Comparison of ENCODE assay signal across 9 cellular contexts in genomic region chrX:33434256-33435092, GRCh38.
DNase-seq lines count a peak whose midpoint lies in the region; ATAC-seq and TF ChIP-seq lines count a peak whose summit lies in the region.
"Had no signal": no experiment of that assay in that cellular context is flagged by ENCODE, and none has a peak within 500 bp of the region (broad histone marks: within the 10 kb centered on the region; RNA-seq: fewer than 3 reads in every experiment).

No MANE protein-coding gene starts in this region.

- H3K4me3 Mint-ChIP-seq in stimulated activated naive B cell treated with anti-CD40 and anti-IgM and Interleukin-4, amounts not matched to agents 10 μg/mL and 1 μg/mL and 100 μg/mL, for 72 hours: no peak overlapping the region

- TF ChIP-seq CTCF in NB4 (IDR thresholded peaks at IDR 0.05; ENCODE audit: low read depth, low read length) (peak; percentile 58), coronary artery (IDR thresholded peaks at IDR 0.05) (peak; percentile 83), right lobe of liver (IDR thresholded peaks at IDR 0.05) (peak; percentile 73 to 91 (median 86))

- WGBS in right lobe of liver (ENCODE audit: insufficient coverage, low coverage, low lambda C conversion rate, missing lambda C conversion rate): 16% methylated on average over 11 of the region's 11 CpGs

- H3K27ac Mint-ChIP-seq in stimulated activated naive B cell treated with anti-CD40 and anti-IgM and Interleukin-4, amounts not matched to agents 10 μg/mL and 1 μg/mL and 100 μg/mL, for 72 hours: no peak overlapping the region

- H3K36me3 ChIP-seq in right lobe of liver: no peaks in the 10 kb centered on the region

- DNase-seq in COLO668 (lab: John Stamatoyannopoulos, UW; ENCODE audit: unreplicated experiment) (peak; percentile 47), NB4 (ENCODE audit: low read depth) (peak; percentile 52), T1000 (lab: John Stamatoyannopoulos, UW) (peak; percentile 12), coronary artery (ENCODE audit: low spot score) (no peak), right lobe of liver (peak in 2 of 3 donors; percentile 30 to 48)
- DNase-seq in stimulated activated naive B cell treated with anti-CD40 and anti-IgM and Interleukin-4, amounts not matched to agents 10 μg/mL and 1 μg/mL and 100 μg/mL, for 72 hours: peak; percentile 16

- intact Hi-C loops in right lobe of liver (cut with DNase I): no loop called here

- H3K9me3 ChIP-seq in right lobe of liver: no peaks in the 10 kb centered on the region

- peak; percentile 91 for ATAC-seq in GM19351 (IDR thresholded peaks at IDR 0.05; ENCODE audit: unreplicated experiment)
- ATAC-seq in right lobe of liver: peak; percentile 76 to 93 (median 90)
- ATAC-seq in stimulated activated naive B cell treated with anti-CD40 and anti-IgM and Interleukin-4, amounts not matched to agents 10 μg/mL and 1 μg/mL and 100 μg/mL, for 72 hours (replicated peaks): peak; percentile 34 to 54
- ATAC-seq in HG03460 (IDR thresholded peaks at IDR 0.05; ENCODE audit: unreplicated experiment): no peak

- no peaks in the 10 kb centered on the region for H3K4me1 Mint-ChIP-seq in stimulated activated naive B cell treated with anti-CD40 and anti-IgM and Interleukin-4, amounts not matched to agents 10 μg/mL and 1 μg/mL and 100 μg/mL, for 72 hours

- TF ChIP-seq POLR2A in NB4 (IDR thresholded peaks at IDR 0.05; ENCODE audit: extremely low read depth, insufficient read length) (no peak), right lobe of liver (IDR thresholded peaks at IDR 0.05) (no peak)

- H3K9me3 Mint-ChIP-seq in stimulated activated naive B cell treated with anti-CD40 and anti-IgM and Interleukin-4, amounts not matched to agents 10 μg/mL and 1 μg/mL and 100 μg/mL, for 72 hours: peaks cover 0 to 3% of the 10 kb centered on the region in 2 donors

- H3K4me3 ChIP-seq in NB4 (ENCODE audit: low read depth, low read length) (no peak overlapping the region), coronary artery (no peak overlapping the region), right lobe of liver (no peak overlapping the region)
- H3K4me3 ChIP-seq: skin epidermis had no signal

- peaks cover 0 to 7% of the 10 kb centered on the region in 2 donors for H3K27me3 ChIP-seq in right lobe of liver

- H3K27ac ChIP-seq in coronary artery (no peak overlapping the region), right lobe of liver (no peak overlapping the region)
- H3K27ac ChIP-seq: skin epidermis had no signal

- peaks cover 0 to 7% of the 10 kb centered on the region in 2 donors for H3K27me3 Mint-ChIP-seq in stimulated activated naive B cell treated with anti-CD40 and anti-IgM and Interleukin-4, amounts not matched to agents 10 μg/mL and 1 μg/mL and 100 μg/mL, for 72 hours

- H3K36me3 Mint-ChIP-seq in stimulated activated naive B cell treated with anti-CD40 and anti-IgM and Interleukin-4, amounts not matched to agents 10 μg/mL and 1 μg/mL and 100 μg/mL, for 72 hours: no peaks in the 10 kb centered on the region

- H3K4me1 ChIP-seq in right lobe of liver: no peaks in the 10 kb centered on the region
